In genomic region chr19:1275260-1275975, GRCh38 we compare ENCODE assay signal across 1 cellular context.
TF ChIP-seq lines count a peak whose summit lies in the region.

Gene FAM174C, plus strand, starts transcription at chr19:1275530. Its CDS starts 20 bp downstream, at chr19:1275550.

TF ChIP-seq in HepG2, 621 proteins besides CTCF, POLR2A, EP300 and RAD21 (continued from another document and continues in another):
- TF ChIP-seq, protein P1, sequence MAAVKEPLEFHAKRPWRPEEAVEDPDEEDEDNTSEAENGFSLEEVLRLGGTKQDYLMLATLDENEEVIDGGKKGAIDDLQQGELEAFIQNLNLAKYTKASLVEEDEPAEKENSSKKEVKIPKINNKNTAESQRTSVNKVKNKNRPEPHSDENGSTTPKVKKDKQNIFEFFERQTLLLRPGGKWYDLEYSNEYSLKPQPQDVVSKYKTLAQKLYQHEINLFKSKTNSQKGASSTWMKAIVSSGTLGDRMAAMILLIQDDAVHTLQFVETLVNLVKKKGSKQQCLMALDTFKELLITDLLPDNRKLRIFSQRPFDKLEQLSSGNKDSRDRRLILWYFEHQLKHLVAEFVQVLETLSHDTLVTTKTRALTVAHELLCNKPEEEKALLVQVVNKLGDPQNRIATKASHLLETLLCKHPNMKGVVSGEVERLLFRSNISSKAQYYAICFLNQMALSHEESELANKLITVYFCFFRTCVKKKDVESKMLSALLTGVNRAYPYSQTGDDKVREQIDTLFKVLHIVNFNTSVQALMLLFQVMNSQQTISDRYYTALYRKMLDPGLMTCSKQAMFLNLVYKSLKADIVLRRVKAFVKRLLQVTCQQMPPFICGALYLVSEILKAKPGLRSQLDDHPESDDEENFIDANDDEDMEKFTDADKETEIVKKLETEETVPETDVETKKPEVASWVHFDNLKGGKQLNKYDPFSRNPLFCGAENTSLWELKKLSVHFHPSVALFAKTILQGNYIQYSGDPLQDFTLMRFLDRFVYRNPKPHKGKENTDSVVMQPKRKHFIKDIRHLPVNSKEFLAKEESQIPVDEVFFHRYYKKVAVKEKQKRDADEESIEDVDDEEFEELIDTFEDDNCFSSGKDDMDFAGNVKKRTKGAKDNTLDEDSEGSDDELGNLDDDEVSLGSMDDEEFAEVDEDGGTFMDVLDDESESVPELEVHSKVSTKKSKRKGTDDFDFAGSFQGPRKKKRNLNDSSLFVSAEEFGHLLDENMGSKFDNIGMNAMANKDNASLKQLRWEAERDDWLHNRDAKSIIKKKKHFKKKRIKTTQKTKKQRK (IDR thresholded peaks at IDR 0.05; ENCODE audit: low read length) = no peak
- TF ChIP-seq SMC3 (IDR thresholded peaks at IDR 0.05; ENCODE audit: low read length) (no peak), DR1 (CRISPR knock-in tag; IDR thresholded peaks at IDR 0.05) (no peak; the same call in 1 of the 2 replicates), MAF1 (CRISPR knock-in tag; IDR thresholded peaks at IDR 0.05; ENCODE audit: borderline replicate concordance) (no peak), ZNF543 (CRISPR knock-in tag; IDR thresholded peaks at IDR 0.05) (0 out of 2 replicates have a peak, but pooled peaks have one; percentile 48), ELF4 (CRISPR knock-in tag; IDR thresholded peaks at IDR 0.05; ENCODE audit: borderline replicate concordance) (no peak), ZNF468 (CRISPR knock-in tag; IDR thresholded peaks at IDR 0.05) (no peak), RORA (CRISPR knock-in tag; IDR thresholded peaks at IDR 0.05) (0 out of 2 replicates have a peak, but pooled peaks have one; percentile 35), RBFOX2 (IDR thresholded peaks at IDR 0.05; ENCODE audit: low read depth, low read length) (peak; percentile 95), ZNF276 (CRISPR knock-in tag; IDR thresholded peaks at IDR 0.05; ENCODE audit: low read depth) (no peak), ZNF317 (CRISPR knock-in tag; IDR thresholded peaks at IDR 0.05) (peak; percentile 24; the same call in 1 of the 2 replicates), ZEB1 (IDR thresholded peaks at IDR 0.05; ENCODE audit: insufficient replicate concordance, low read depth) (no peak), IKZF4 (CRISPR knock-in tag; IDR thresholded peaks at IDR 0.05; ENCODE audit: borderline replicate concordance, low read depth, not compliant biosample characterization) (peak; percentile 96), ZNF138 (CRISPR knock-in tag; IDR thresholded peaks at IDR 0.05; ENCODE audit: low read depth) (0 out of 2 replicates have a peak, but pooled peaks have one; percentile 38), FOXM1 (CRISPR knock-in tag; IDR thresholded peaks at IDR 0.05) (no peak), KLF13 (CRISPR knock-in tag; IDR thresholded peaks at IDR 0.05) (no peak), MIXL1 (CRISPR knock-in tag; IDR thresholded peaks at IDR 0.05) (no peak), ZNF619 (CRISPR knock-in tag; IDR thresholded peaks at IDR 0.05) (no peak), HOXA5 (CRISPR knock-in tag; IDR thresholded peaks at IDR 0.05) (no peak), REST (IDR thresholded peaks at IDR 0.05; ENCODE audit: borderline replicate concordance in 1 of 2, low read depth in 1 of 2, low read length in 2 of 2) (0 out of 4 replicates have a peak, but pooled peaks of 1 of the 2 experiments have one; percentile 34), HMGA1 (CRISPR knock-in tag; conservative IDR thresholded peaks at IDR 0.05) (no peak), MYNN (CRISPR knock-in tag; IDR thresholded peaks at IDR 0.05; ENCODE audit: low read depth) (no peak)
- TF ChIP-seq, protein P2, sequence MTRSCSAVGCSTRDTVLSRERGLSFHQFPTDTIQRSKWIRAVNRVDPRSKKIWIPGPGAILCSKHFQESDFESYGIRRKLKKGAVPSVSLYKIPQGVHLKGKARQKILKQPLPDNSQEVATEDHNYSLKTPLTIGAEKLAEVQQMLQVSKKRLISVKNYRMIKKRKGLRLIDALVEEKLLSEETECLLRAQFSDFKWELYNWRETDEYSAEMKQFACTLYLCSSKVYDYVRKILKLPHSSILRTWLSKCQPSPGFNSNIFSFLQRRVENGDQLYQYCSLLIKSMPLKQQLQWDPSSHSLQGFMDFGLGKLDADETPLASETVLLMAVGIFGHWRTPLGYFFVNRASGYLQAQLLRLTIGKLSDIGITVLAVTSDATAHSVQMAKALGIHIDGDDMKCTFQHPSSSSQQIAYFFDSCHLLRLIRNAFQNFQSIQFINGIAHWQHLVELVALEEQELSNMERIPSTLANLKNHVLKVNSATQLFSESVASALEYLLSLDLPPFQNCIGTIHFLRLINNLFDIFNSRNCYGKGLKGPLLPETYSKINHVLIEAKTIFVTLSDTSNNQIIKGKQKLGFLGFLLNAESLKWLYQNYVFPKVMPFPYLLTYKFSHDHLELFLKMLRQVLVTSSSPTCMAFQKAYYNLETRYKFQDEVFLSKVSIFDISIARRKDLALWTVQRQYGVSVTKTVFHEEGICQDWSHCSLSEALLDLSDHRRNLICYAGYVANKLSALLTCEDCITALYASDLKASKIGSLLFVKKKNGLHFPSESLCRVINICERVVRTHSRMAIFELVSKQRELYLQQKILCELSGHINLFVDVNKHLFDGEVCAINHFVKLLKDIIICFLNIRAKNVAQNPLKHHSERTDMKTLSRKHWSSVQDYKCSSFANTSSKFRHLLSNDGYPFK (CRISPR knock-in tag; IDR thresholded peaks at IDR 0.05; ENCODE audit: borderline replicate concordance) = no peak
- TF ChIP-seq, protein P3, sequence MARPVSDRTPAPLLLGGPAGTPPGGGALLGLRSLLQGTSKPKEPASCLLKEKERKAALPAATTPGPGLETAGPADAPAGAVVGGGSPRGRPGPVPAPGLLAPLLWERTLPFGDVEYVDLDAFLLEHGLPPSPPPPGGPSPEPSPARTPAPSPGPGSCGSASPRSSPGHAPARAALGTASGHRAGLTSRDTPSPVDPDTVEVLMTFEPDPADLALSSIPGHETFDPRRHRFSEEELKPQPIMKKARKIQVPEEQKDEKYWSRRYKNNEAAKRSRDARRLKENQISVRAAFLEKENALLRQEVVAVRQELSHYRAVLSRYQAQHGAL (CRISPR knock-in tag; IDR thresholded peaks at IDR 0.05; ENCODE audit: not compliant biosample characterization) = no peak
- TF ChIP-seq, protein P4, sequence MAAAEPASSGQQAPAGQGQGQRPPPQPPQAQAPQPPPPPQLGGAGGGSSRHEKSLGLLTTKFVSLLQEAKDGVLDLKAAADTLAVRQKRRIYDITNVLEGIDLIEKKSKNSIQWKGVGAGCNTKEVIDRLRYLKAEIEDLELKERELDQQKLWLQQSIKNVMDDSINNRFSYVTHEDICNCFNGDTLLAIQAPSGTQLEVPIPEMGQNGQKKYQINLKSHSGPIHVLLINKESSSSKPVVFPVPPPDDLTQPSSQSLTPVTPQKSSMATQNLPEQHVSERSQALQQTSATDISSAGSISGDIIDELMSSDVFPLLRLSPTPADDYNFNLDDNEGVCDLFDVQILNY (CRISPR knock-in tag; conservative IDR thresholded peaks at IDR 0.05) = no peak; the same call in 1 of the 2 replicates
- TF ChIP-seq, protein P5, sequence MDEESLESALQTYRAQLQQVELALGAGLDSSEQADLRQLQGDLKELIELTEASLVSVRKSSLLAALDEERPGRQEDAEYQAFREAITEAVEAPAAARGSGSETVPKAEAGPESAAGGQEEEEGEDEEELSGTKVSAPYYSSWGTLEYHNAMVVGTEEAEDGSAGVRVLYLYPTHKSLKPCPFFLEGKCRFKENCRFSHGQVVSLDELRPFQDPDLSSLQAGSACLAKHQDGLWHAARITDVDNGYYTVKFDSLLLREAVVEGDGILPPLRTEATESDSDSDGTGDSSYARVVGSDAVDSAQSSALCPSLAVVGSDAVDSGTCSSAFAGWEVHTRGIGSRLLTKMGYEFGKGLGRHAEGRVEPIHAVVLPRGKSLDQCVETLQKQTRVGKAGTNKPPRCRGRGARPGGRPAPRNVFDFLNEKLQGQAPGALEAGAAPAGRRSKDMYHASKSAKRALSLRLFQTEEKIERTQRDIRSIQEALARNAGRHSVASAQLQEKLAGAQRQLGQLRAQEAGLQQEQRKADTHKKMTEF (CRISPR knock-in tag; IDR thresholded peaks at IDR 0.05) = peak; percentile 54; the same call in 1 of the 2 replicates
- TF ChIP-seq, protein P6, sequence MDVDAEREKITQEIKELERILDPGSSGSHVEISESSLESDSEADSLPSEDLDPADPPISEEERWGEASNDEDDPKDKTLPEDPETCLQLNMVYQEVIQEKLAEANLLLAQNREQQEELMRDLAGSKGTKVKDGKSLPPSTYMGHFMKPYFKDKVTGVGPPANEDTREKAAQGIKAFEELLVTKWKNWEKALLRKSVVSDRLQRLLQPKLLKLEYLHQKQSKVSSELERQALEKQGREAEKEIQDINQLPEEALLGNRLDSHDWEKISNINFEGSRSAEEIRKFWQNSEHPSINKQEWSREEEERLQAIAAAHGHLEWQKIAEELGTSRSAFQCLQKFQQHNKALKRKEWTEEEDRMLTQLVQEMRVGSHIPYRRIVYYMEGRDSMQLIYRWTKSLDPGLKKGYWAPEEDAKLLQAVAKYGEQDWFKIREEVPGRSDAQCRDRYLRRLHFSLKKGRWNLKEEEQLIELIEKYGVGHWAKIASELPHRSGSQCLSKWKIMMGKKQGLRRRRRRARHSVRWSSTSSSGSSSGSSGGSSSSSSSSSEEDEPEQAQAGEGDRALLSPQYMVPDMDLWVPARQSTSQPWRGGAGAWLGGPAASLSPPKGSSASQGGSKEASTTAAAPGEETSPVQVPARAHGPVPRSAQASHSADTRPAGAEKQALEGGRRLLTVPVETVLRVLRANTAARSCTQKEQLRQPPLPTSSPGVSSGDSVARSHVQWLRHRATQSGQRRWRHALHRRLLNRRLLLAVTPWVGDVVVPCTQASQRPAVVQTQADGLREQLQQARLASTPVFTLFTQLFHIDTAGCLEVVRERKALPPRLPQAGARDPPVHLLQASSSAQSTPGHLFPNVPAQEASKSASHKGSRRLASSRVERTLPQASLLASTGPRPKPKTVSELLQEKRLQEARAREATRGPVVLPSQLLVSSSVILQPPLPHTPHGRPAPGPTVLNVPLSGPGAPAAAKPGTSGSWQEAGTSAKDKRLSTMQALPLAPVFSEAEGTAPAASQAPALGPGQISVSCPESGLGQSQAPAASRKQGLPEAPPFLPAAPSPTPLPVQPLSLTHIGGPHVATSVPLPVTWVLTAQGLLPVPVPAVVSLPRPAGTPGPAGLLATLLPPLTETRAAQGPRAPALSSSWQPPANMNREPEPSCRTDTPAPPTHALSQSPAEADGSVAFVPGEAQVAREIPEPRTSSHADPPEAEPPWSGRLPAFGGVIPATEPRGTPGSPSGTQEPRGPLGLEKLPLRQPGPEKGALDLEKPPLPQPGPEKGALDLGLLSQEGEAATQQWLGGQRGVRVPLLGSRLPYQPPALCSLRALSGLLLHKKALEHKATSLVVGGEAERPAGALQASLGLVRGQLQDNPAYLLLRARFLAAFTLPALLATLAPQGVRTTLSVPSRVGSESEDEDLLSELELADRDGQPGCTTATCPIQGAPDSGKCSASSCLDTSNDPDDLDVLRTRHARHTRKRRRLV (CRISPR knock-in tag; IDR thresholded peaks at IDR 0.05) = no peak
- TF ChIP-seq, protein P7, sequence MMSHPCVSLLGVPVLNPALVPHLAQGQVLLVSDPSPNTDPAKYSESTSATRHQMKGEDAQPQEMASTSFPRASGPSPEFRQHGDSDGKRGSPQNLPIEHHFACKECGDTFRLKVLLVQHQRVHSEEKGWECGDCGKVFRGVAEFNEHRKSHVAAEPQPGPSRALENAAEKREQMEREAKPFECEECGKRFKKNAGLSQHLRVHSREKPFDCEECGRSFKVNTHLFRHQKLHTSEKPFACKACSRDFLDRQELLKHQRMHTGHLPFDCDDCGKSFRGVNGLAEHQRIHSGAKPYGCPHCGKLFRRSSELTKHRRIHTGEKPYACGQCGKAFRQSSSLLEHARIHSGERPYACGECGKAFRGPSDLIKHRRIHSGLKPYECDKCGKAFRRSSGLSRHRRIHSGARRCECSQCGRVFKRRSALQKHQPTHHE (CRISPR knock-in tag; IDR thresholded peaks at IDR 0.05; ENCODE audit: borderline replicate concordance) = peak; percentile 16; the same call in 1 of the 2 replicates
- TF ChIP-seq, protein P8, sequence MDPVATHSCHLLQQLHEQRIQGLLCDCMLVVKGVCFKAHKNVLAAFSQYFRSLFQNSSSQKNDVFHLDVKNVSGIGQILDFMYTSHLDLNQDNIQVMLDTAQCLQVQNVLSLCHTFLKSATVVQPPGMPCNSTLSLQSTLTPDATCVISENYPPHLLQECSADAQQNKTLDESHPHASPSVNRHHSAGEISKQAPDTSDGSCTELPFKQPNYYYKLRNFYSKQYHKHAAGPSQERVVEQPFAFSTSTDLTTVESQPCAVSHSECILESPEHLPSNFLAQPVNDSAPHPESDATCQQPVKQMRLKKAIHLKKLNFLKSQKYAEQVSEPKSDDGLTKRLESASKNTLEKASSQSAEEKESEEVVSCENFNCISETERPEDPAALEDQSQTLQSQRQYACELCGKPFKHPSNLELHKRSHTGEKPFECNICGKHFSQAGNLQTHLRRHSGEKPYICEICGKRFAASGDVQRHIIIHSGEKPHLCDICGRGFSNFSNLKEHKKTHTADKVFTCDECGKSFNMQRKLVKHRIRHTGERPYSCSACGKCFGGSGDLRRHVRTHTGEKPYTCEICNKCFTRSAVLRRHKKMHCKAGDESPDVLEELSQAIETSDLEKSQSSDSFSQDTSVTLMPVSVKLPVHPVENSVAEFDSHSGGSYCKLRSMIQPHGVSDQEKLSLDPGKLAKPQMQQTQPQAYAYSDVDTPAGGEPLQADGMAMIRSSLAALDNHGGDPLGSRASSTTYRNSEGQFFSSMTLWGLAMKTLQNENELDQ (CRISPR knock-in tag; IDR thresholded peaks at IDR 0.05; ENCODE audit: borderline replicate concordance) = no peak
